In genomic region chr1:222465211-222466041, GRCh38 we compare ENCODE assay signal across 1 cellular context.
A peak's percentile ranks its signal among the peaks of the same experiment; 100 is the strongest.
TF ChIP-seq lines count a peak whose summit lies in the region.

No MANE protein-coding gene starts in this region.

TF ChIP-seq in HepG2, 621 proteins besides CTCF, POLR2A, EP300 and RAD21 (continued from another document and continues in another):
- TF ChIP-seq ZNF784 (CRISPR knock-in tag; IDR thresholded peaks at IDR 0.05; ENCODE audit: borderline replicate concordance) = peak; percentile 93; the same call in 1 of the 2 replicates
- TF ChIP-seq ZFP62 (CRISPR knock-in tag; IDR thresholded peaks at IDR 0.05) = no peak
- peak; percentile 28; the same call in 1 of the 2 replicates for TF ChIP-seq RELA (CRISPR knock-in tag; IDR thresholded peaks at IDR 0.05)
- TF ChIP-seq TOPORS (CRISPR knock-in tag; IDR thresholded peaks at IDR 0.05) = peak; percentile 56; the same call in 1 of the 2 replicates
- TF ChIP-seq ZNF143 (CRISPR knock-in tag; IDR thresholded peaks at IDR 0.05) = no peak
- TF ChIP-seq TFAP4 (IDR thresholded peaks at IDR 0.05; ENCODE audit: borderline replicate concordance, low read depth) = peak; percentile 90
- TF ChIP-seq ZNF3 (CRISPR knock-in tag; IDR thresholded peaks at IDR 0.05) = no peak
- TF ChIP-seq ZNF160 (CRISPR knock-in tag; IDR thresholded peaks at IDR 0.05) = peak; percentile 75
- TF ChIP-seq PRDM4 (CRISPR knock-in tag; IDR thresholded peaks at IDR 0.05; ENCODE audit: borderline replicate concordance) = 0 out of 2 replicates have a peak, but pooled peaks have one; percentile 17
- TF ChIP-seq CREB1 (IDR thresholded peaks at IDR 0.05) = no peak
- no peak for TF ChIP-seq CREB1 (CRISPR knock-in tag; IDR thresholded peaks at IDR 0.05)
- no peak for TF ChIP-seq ZBTB1 (CRISPR knock-in tag; IDR thresholded peaks at IDR 0.05; ENCODE audit: borderline replicate concordance)
- TF ChIP-seq HNF4A (CRISPR knock-in tag; IDR thresholded peaks at IDR 0.05) = 0 out of 2 replicates have a peak, but pooled peaks have one; percentile 31
- peak; percentile 96; the same call in 1 of the 2 replicates for TF ChIP-seq ZNF749 (CRISPR knock-in tag; IDR thresholded peaks at IDR 0.05; ENCODE audit: borderline replicate concordance)
- peak; percentile 97 for TF ChIP-seq ZNF772 (CRISPR knock-in tag; IDR thresholded peaks at IDR 0.05)
- no peak for TF ChIP-seq TBX3 (IDR thresholded peaks at IDR 0.05; ENCODE audit: borderline replicate concordance)
- TF ChIP-seq ETS1 (CRISPR knock-in tag; IDR thresholded peaks at IDR 0.05) = no peak
- peak; percentile 68; the same call in 1 of the 2 replicates for TF ChIP-seq ZNF362 (CRISPR knock-in tag; IDR thresholded peaks at IDR 0.05; ENCODE audit: borderline replicate concordance)
- TF ChIP-seq ZBTB4 (CRISPR knock-in tag; IDR thresholded peaks at IDR 0.05; ENCODE audit: borderline replicate concordance) = no peak; the same call in 1 of the 2 replicates
- peak; percentile 60; the same call in 1 of the 2 replicates for TF ChIP-seq SIX1 (CRISPR knock-in tag; IDR thresholded peaks at IDR 0.05; ENCODE audit: borderline replicate concordance)
- peak; percentile 69 for TF ChIP-seq GATAD2A (CRISPR knock-in tag; IDR thresholded peaks at IDR 0.05)
- TF ChIP-seq ZBTB38 (CRISPR knock-in tag; IDR thresholded peaks at IDR 0.05) = peak; percentile 88
- TF ChIP-seq FOSL1 (CRISPR knock-in tag; IDR thresholded peaks at IDR 0.05; ENCODE audit: borderline replicate concordance) = no peak
- peak; percentile 92 for TF ChIP-seq POGZ (CRISPR knock-in tag; IDR thresholded peaks at IDR 0.05)
- no peak for TF ChIP-seq CENPBD1 (CRISPR knock-in tag; IDR thresholded peaks at IDR 0.05; ENCODE audit: borderline replicate concordance, low read depth)
- TF ChIP-seq ZBTB8A (CRISPR knock-in tag; IDR thresholded peaks at IDR 0.05; ENCODE audit: borderline replicate concordance, low read depth) = no peak
- TF ChIP-seq NFYB (CRISPR knock-in tag; IDR thresholded peaks at IDR 0.05) = peak; percentile 62
- TF ChIP-seq ZNF230 (CRISPR knock-in tag; IDR thresholded peaks at IDR 0.05) = peak; percentile 97
- peak; percentile 71; the same call in 1 of the 2 replicates for TF ChIP-seq ZNF225 (CRISPR knock-in tag; IDR thresholded peaks at IDR 0.05)
- 0 out of 2 replicates have a peak, but pooled peaks have one; percentile 27 for TF ChIP-seq ZMAT5 (CRISPR knock-in tag; IDR thresholded peaks at IDR 0.05; ENCODE audit: borderline replicate concordance, low read depth)
- TF ChIP-seq CSRNP1 (CRISPR knock-in tag; IDR thresholded peaks at IDR 0.05) = no peak; the same call in 1 of the 2 replicates
- TF ChIP-seq KDM6A (CRISPR knock-in tag; IDR thresholded peaks at IDR 0.05; ENCODE audit: low read depth) = no peak
- peak; percentile 19 for TF ChIP-seq HNRNPK (IDR thresholded peaks at IDR 0.05; ENCODE audit: low read depth, low read length, poor library complexity, severe bottlenecking)
- TF ChIP-seq ZNF121 (CRISPR knock-in tag; IDR thresholded peaks at IDR 0.05) = peak; percentile 82
- TF ChIP-seq XRCC5 (optimal IDR thresholded peaks at IDR 0.05; ENCODE audit: low read length) = peak; percentile 88
- TF ChIP-seq ZFYVE20 (CRISPR knock-in tag; IDR thresholded peaks at IDR 0.05; ENCODE audit: borderline replicate concordance, low read depth) = no peak
- no peak for TF ChIP-seq ZNF18 (CRISPR knock-in tag; IDR thresholded peaks at IDR 0.05; ENCODE audit: insufficient replicate concordance)
- TF ChIP-seq EEA1 (CRISPR knock-in tag; IDR thresholded peaks at IDR 0.05; ENCODE audit: borderline replicate concordance) = peak; percentile 60; the same call in 1 of the 2 replicates
- no peak; the same call in 1 of the 2 replicates for TF ChIP-seq GLMP (CRISPR knock-in tag; IDR thresholded peaks at IDR 0.05; ENCODE audit: borderline replicate concordance)
- no peak for TF ChIP-seq ZNF562 (CRISPR knock-in tag; IDR thresholded peaks at IDR 0.05; ENCODE audit: borderline replicate concordance)
- peak; percentile 99 for TF ChIP-seq MXD4 (CRISPR knock-in tag; IDR thresholded peaks at IDR 0.05)
- no peak for TF ChIP-seq NCOA5 (CRISPR knock-in tag; IDR thresholded peaks at IDR 0.05)
- peak; percentile 94; the same call in 1 of the 2 replicates for TF ChIP-seq ZNF567 (CRISPR knock-in tag; IDR thresholded peaks at IDR 0.05; ENCODE audit: borderline replicate concordance)
- TF ChIP-seq ZNF713 (CRISPR knock-in tag; IDR thresholded peaks at IDR 0.05) = peak; percentile 92
